8 cellular contexts compared by ENCODE assay signal in the genomic region with DNA sequence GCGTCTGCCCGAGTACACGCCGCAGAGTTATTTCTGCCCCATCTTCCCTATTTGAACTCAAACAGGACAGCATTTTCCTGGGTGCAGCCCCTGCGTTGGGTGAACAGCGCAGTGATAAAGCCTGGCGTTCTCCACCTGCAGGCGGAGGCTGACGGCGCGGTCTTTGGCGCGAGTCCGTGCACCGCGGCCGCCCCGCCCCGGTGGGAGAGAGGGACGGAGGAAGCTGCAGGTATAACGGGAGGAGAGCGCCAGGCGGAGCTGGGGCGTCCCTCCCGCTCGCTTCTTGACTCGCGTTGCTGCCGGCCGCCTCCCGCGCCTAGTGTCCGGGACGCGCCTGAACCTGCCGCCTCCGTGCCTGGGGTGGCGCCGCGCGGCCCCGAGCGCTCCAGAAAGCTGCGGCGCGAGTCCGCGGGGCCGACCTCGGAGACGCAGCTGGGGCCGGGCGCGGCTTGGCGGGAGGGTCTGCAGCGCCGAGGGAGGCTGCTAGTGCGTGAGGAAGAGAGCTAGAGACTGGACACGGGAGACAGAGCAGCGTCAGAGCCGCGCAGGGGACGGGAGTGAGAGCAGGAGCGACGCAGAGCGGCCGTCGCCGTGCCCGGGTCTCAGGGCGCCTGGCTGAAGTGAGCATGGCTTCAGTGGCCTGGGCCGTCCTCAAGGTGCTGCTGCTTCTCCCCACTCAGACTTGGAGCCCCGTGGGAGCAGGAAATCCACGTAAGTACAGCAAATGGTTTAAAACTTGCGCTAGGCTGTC.
DNase-seq lines count a peak whose midpoint lies in the region; ATAC-seq and TF ChIP-seq lines count a peak whose summit lies in the region.
"Not testable (repeated sequence)": the region's sequence is repeated elsewhere in the genome, so short reads cannot be mapped to it uniquely, and the experiment has no call there.

No MANE protein-coding gene starts in this region.

- H3K36me3 ChIP-seq in HCT116 (ENCODE audit: control insufficient read depth in 1 of 2, insufficient read depth in 2 of 2, low read length in 2 of 2); brain microvascular endothelial cell (replicated peaks); esophagus muscularis mucosa; mesodermal cell (ENCODE audit: control insufficient read depth, insufficient read depth, low read length); prostate gland: not testable (repeated sequence)

- H3K27ac ChIP-seq in HCT116 (ENCODE audit: low read depth, low read length); brain microvascular endothelial cell; right cardiac atrium (ENCODE audit: low read length); mesodermal cell (ENCODE audit: low read depth, low read length, severe bottlenecking); prostate gland: not testable (repeated sequence)
- H3K27ac ChIP-seq in esophagus muscularis mucosa (replicated peaks in 1 of 4), result peak overlapping the region; percentile 65 to 72 (median 68)

- ATAC-seq in HCT116, result peak; percentile 59; the same call in 1 of the 2 replicates
- not testable (repeated sequence) for ATAC-seq in WTC11, right cardiac atrium

- H3K27ac Mint-ChIP-seq in WTC11, type B pancreatic cell: not testable (repeated sequence)

- H3K4me3 Mint-ChIP-seq in WTC11, result peak overlapping the region; percentile 69
- peak overlapping the region; percentile 64 for H3K4me3 Mint-ChIP-seq in type B pancreatic cell

- BruUV-seq in HCT116 (replicated peaks; lab: Mats Ljungman, UMichigan), result not testable (repeated sequence)

- in situ Hi-C loops in brain microvascular endothelial cell (cut with HindIII; ENCODE audit: low pct_ligation_motif_present, low sequenced_read_pairs), result not testable (repeated sequence)

- RAD21 ChIA-PET in HCT116 (lab: Charles Lee; ENCODE audit: low non-redundant PET in 1 of 2, low total read pairs in 2 of 2, uncharacterized antibody in 2 of 2, unreplicated experiment in 2 of 2), result not testable (repeated sequence)

- intact Hi-C loops in HCT116 (cut with micrococcal nuclease); esophagus muscularis mucosa (cut with DNase I); right cardiac atrium (cut with DNase I); prostate gland (cut with DNase I): not testable (repeated sequence)

- not testable (repeated sequence) for H3K27me3 ChIP-seq in HCT116 (ENCODE audit: insufficient read depth, low read length); brain microvascular endothelial cell (replicated peaks); esophagus muscularis mucosa; right cardiac atrium (ENCODE audit: control insufficient read depth, insufficient read depth); prostate gland (replicated peaks; ENCODE audit: insufficient read depth)

- not testable (repeated sequence) for H3K4me1 Mint-ChIP-seq in WTC11; type B pancreatic cell (ENCODE audit: unreplicated experiment)

- not testable (repeated sequence) for H3K9ac ChIP-seq in HCT116 (ENCODE audit: low read length)

- CTCF ChIA-PET in HCT116 (lab: Charles Lee); WTC11 (lab: Charles Lee): not testable (repeated sequence)

- not testable (repeated sequence) for TF ChIP-seq POLR2A in HCT116 (IDR thresholded peaks at IDR 0.05; ENCODE audit: borderline replicate concordance, extremely low read depth, insufficient read depth, insufficient read length); esophagus muscularis mucosa (IDR thresholded peaks at IDR 0.05; ENCODE audit: low read depth); prostate gland (IDR thresholded peaks at IDR 0.05)

- TF ChIP-seq EP300 in esophagus muscularis mucosa (IDR thresholded peaks at IDR 0.05), result not testable (repeated sequence)

- TF ChIP-seq CTCF in HCT116 (IDR thresholded peaks at IDR 0.05 in 2 of 3, conservative IDR thresholded peaks at IDR 0.05 in 1 of 3; ENCODE audit: borderline replicate concordance in 1 of 3, insufficient read depth in 1 of 3, low read depth in 2 of 3, low read length in 2 of 3); WTC11 (IDR thresholded peaks at IDR 0.05); brain microvascular endothelial cell (IDR thresholded peaks at IDR 0.05; ENCODE audit: low read depth, low read length, missing control alignments); esophagus muscularis mucosa (IDR thresholded peaks at IDR 0.05); prostate gland (IDR thresholded peaks at IDR 0.05); type B pancreatic cell (conservative IDR thresholded peaks at IDR 0.05): not testable (repeated sequence)

- not testable (repeated sequence) for H3K4me1 ChIP-seq in HCT116 (ENCODE audit: control insufficient read depth in 1 of 2, insufficient read depth in 2 of 2, low read length in 2 of 2); esophagus muscularis mucosa; right cardiac atrium (ENCODE audit: control insufficient read depth, insufficient read depth, low read length); mesodermal cell (ENCODE audit: control insufficient read depth, insufficient read depth, low read length, poor library complexity, severe bottlenecking); prostate gland (replicated peaks)

- DNase-seq in HCT116 (ENCODE audit: low read depth, low spot score); esophagus muscularis mucosa (ENCODE audit: extremely low spot score); type B pancreatic cell (ENCODE audit: extremely low spot score, unreplicated experiment): not testable (repeated sequence)
- peak; percentile 61 for DNase-seq in WTC11 (ENCODE audit: low spot score)
- DNase-seq in brain microvascular endothelial cell, result peak; percentile 17
- DNase-seq in right cardiac atrium, result peak; percentile 6 to 14 (median 6)
- DNase-seq in prostate gland (ENCODE audit: low spot score), result peak; percentile 33

- not testable (repeated sequence) for TF ChIP-seq RAD21 in HCT116 (IDR thresholded peaks at IDR 0.05; ENCODE audit: low read depth)

- H3K36me3 Mint-ChIP-seq in WTC11, type B pancreatic cell: not testable (repeated sequence)

- not testable (repeated sequence) for H3K79me2 ChIP-seq in HCT116 (ENCODE audit: insufficient read depth, low read length)

- H3K9me3 Mint-ChIP-seq in WTC11, type B pancreatic cell: not testable (repeated sequence)

- not testable (repeated sequence) for H3K9me3 ChIP-seq in HCT116 (ENCODE audit: control insufficient read depth in 1 of 2, insufficient read depth in 1 of 2, low read depth in 1 of 2, low read length in 2 of 2); esophagus muscularis mucosa; right cardiac atrium (ENCODE audit: control insufficient read depth, low read length); mesodermal cell (ENCODE audit: control insufficient read depth, low read length); prostate gland

- H3K4me3 ChIP-seq in HCT116 (replicated peaks in 1 of 2; ENCODE audit: low read depth in 1 of 2, low read length in 2 of 2) (peak overlapping the region; percentile 31 to 40; a peak in 3 of 4 replicates), brain microvascular endothelial cell (ENCODE audit: low read depth, low read length) (peak overlapping the region; percentile 51), esophagus muscularis mucosa (peak overlapping the region; percentile 43 to 59 (median 48)), mesodermal cell (ENCODE audit: extremely low read depth, insufficient read depth, low read length, poor library complexity, severe bottlenecking) (peak overlapping the region; percentile 21), prostate gland (peak overlapping the region in 1 of 2 donors; percentile 16)
- not testable (repeated sequence) for H3K4me3 ChIP-seq in right cardiac atrium (ENCODE audit: low read length)

- POLR2A ChIA-PET in HCT116 (lab: Charles Lee); WTC11 (lab: Charles Lee): not testable (repeated sequence)

- 0% methylated on average over 3 of the region's 75 CpGs for WGBS in esophagus muscularis mucosa
- 2% methylated on average over 44 of the region's 75 CpGs for WGBS in right cardiac atrium
- WGBS in mesodermal cell (ENCODE audit: insufficient coverage in 2 of 2), 2 experiments, result no CpG with 5 or more reads among the region's 75 CpGs
- 3% methylated on average over 8 of the region's 75 CpGs for WGBS in prostate gland

- H4K20me1 ChIP-seq in HCT116 (ENCODE audit: insufficient read depth), result not testable (repeated sequence)

- not testable (repeated sequence) for H2AFZ ChIP-seq in HCT116 (ENCODE audit: low read depth, low read length, poor library complexity, severe bottlenecking)

- H3K9me2 ChIP-seq in HCT116 (ENCODE audit: insufficient read depth), result not testable (repeated sequence)

- not testable (repeated sequence) for H3K27me3 Mint-ChIP-seq in WTC11 (ENCODE audit: low read depth); type B pancreatic cell

- peak overlapping the region; percentile 25; the same call in 1 of the 2 replicates for H3K4me2 ChIP-seq in HCT116 (ENCODE audit: low read length)
